In genomic region chr2:193482557-193482956, GRCh38 we compare ENCODE assay signal across 1 cellular context.
TF ChIP-seq lines count a peak whose summit lies in the region.

No MANE protein-coding gene starts in this region.

TF ChIP-seq in GM12878, 131 proteins besides CTCF, POLR2A, EP300 and RAD21 (continued from another document):
- TF ChIP-seq ESRRA (IDR thresholded peaks at IDR 0.05; ENCODE audit: low read length): no peak
